In genomic region chrX:131827935-131828334, GRCh38 we compare ENCODE assay signal across 8 cellular contexts.
DNase-seq lines count a peak whose midpoint lies in the region; ATAC-seq and TF ChIP-seq lines count a peak whose summit lies in the region.

No MANE protein-coding gene starts in this region.

- ATAC-seq in HG02763 (IDR thresholded peaks at IDR 0.05; ENCODE audit: unreplicated experiment) (peak; percentile 51), aorta (ENCODE audit: low FRiP score) (no peak)

- peaks cover 19% of the 10 kb centered on the region for H3K36me3 Mint-ChIP-seq in activated T-helper 2 cell treated with anti-CD3 and anti-CD28 coated beads, Interferon-gamma antibody, Interleukin-2, Interleukin-4, amounts not matched to agents 10 μg/mL and 5 μg/mL and 100 μg/mL, durations not matched to agents 14 hours and 24 hours and 36 hours (ENCODE audit: low read depth)

- peak; percentile 43 for TF ChIP-seq CTCF in AG09309 (IDR thresholded peaks at IDR 0.05; ENCODE audit: control insufficient read depth, insufficient read depth, low read depth, low read length, missing control alignments)
- peak; percentile 58 for TF ChIP-seq CTCF in GM13977 (IDR thresholded peaks at IDR 0.05; ENCODE audit: extremely low read depth, insufficient read depth, missing control alignments)

- H3K79me2 ChIP-seq in mesendoderm (ENCODE audit: control insufficient read depth, insufficient read depth, low read length) = peaks cover 44% of the 10 kb centered on the region

- no peaks in the 10 kb centered on the region for H3K9me3 Mint-ChIP-seq in activated T-helper 2 cell treated with anti-CD3 and anti-CD28 coated beads, Interferon-gamma antibody, Interleukin-2, Interleukin-4, amounts not matched to agents 10 μg/mL and 5 μg/mL and 100 μg/mL, durations not matched to agents 14 hours and 24 hours and 36 hours

- in situ Hi-C loops in GM13977 (cut with MboI; ENCODE audit: low pct_unique_long_range_greater_than_20kb, low sequenced_read_pairs, unreplicated experiment) = loop anchor here (25.0 kb wide), 1 partner anchor 809 kb away; no protein-coding TSS in a partner anchor

- peak overlapping the region; percentile 69 for H3K27ac Mint-ChIP-seq in activated T-helper 2 cell treated with anti-CD3 and anti-CD28 coated beads, Interferon-gamma antibody, Interleukin-2, Interleukin-4, amounts not matched to agents 10 μg/mL and 5 μg/mL and 100 μg/mL, durations not matched to agents 14 hours and 24 hours and 36 hours

- H3K27me3 ChIP-seq in mesendoderm (ENCODE audit: insufficient read depth, low read length, poor library complexity) (no peaks in the 10 kb centered on the region), aorta (ENCODE audit: control insufficient read depth in 1 of 2, insufficient read depth in 2 of 2, low read length in 1 of 2) (no peaks in the 10 kb centered on the region)

- peak overlapping the region; percentile 79 for H3K4me3 Mint-ChIP-seq in activated T-helper 2 cell treated with anti-CD3 and anti-CD28 coated beads, Interferon-gamma antibody, Interleukin-2, Interleukin-4, amounts not matched to agents 10 μg/mL and 5 μg/mL and 100 μg/mL, durations not matched to agents 14 hours and 24 hours and 36 hours (ENCODE audit: low read depth)

- intact Hi-C loops in activated T-helper 2 cell treated with anti-CD3 and anti-CD28 coated beads, Interferon-gamma antibody, Interleukin-2, Interleukin-4, amounts not matched to agents 10 μg/mL and 5 μg/mL and 100 μg/mL, durations not matched to agents 14 hours and 24 hours and 36 hours (cut with micrococcal nuclease) = loop anchor here (2.0 to 5.0 kb wide), 3 partner anchors 15 to 794 kb away; no protein-coding TSS in a partner anchor
- intact Hi-C loops in aorta (cut with DNase I) = no loop called here

- H3K4me3 ChIP-seq in AG09309 (ENCODE audit: control insufficient read depth, low read depth, low read length) (no peak overlapping the region), mesendoderm (ENCODE audit: low read length) (peak overlapping the region; percentile 7), aorta (ENCODE audit: low read length in 2 of 2) (no peak overlapping the region)

- H3K36me3 ChIP-seq in mesendoderm (ENCODE audit: control insufficient read depth, insufficient read depth, low read length) (no peaks in the 10 kb centered on the region), aorta (ENCODE audit: control insufficient read depth in 1 of 2, insufficient read depth in 2 of 2, low read length in 1 of 2) (no peaks in the 10 kb centered on the region)

- no CpG with 5 or more reads among the region's 2 CpGs for WGBS in mesendoderm (ENCODE audit: extremely low coverage, insufficient coverage, low lambda C conversion rate)
- 65 to 71% methylated on average over 2 of the region's 2 CpGs for WGBS in aorta, 2 donors

- no peak overlapping the region for H3K4ac ChIP-seq in mesendoderm (ENCODE audit: low read depth, low read length)

- H3K79me1 ChIP-seq in mesendoderm (ENCODE audit: low read length) = no peaks in the 10 kb centered on the region

- H3K4me1 Mint-ChIP-seq in activated T-helper 2 cell treated with anti-CD3 and anti-CD28 coated beads, Interferon-gamma antibody, Interleukin-2, Interleukin-4, amounts not matched to agents 10 μg/mL and 5 μg/mL and 100 μg/mL, durations not matched to agents 14 hours and 24 hours and 36 hours (ENCODE audit: low read depth) = peaks cover 39% of the 10 kb centered on the region

- peak overlapping the region; percentile 70 for H3K9ac ChIP-seq in mesendoderm (ENCODE audit: low read length)

- DNase-seq in AG09309 (ENCODE audit: low read depth) = no peak
- peak; percentile 28 for DNase-seq in GM13977 (ENCODE audit: low spot score)
- peak; percentile 65 for DNase-seq in NCI-H1105 treated with DMSO at 0.1 percent for 48 hours (lab: John Stamatoyannopoulos, UW)
- peak; percentile 47 for DNase-seq in activated T-helper 2 cell treated with anti-CD3 and anti-CD28 coated beads, Interferon-gamma antibody, Interleukin-2, Interleukin-4, amounts not matched to agents 10 μg/mL and 5 μg/mL and 100 μg/mL, durations not matched to agents 14 hours and 24 hours and 36 hours (ENCODE audit: low spot score)
- peak; percentile 82 for DNase-seq in mesendoderm
- no peak for DNase-seq in aorta
- DNase-seq in NCI-H1048 (lab: John Stamatoyannopoulos, UW) = no peak

- H3K18ac ChIP-seq in mesendoderm (ENCODE audit: low read length) = no peak overlapping the region

- H3K4me1 ChIP-seq in mesendoderm (ENCODE audit: control insufficient read depth, low read depth, low read length) (no peaks in the 10 kb centered on the region), aorta (ENCODE audit: control insufficient read depth in 1 of 2, insufficient read depth in 2 of 2, low read length in 2 of 2) (no peaks in the 10 kb centered on the region)

- no peak overlapping the region for H2BK15ac ChIP-seq in mesendoderm (replicated peaks; ENCODE audit: low read depth)

- no peaks in the 10 kb centered on the region for H3K9me3 ChIP-seq in aorta (ENCODE audit: control insufficient read depth, low read length)

- H2BK5ac ChIP-seq in mesendoderm (ENCODE audit: low read length) = no peak overlapping the region

- H4K5ac ChIP-seq in mesendoderm (ENCODE audit: low read length) = no peak overlapping the region

- H3K56ac ChIP-seq in mesendoderm (ENCODE audit: low read length) = peak overlapping the region; percentile 78

- H2AK5ac ChIP-seq in mesendoderm (ENCODE audit: low read length) = no peak overlapping the region

- no peak overlapping the region for H3K23ac ChIP-seq in mesendoderm (ENCODE audit: low read length)

- no peak overlapping the region for H4K8ac ChIP-seq in mesendoderm (ENCODE audit: low read depth, low read length)

- H3K27me3 Mint-ChIP-seq in activated T-helper 2 cell treated with anti-CD3 and anti-CD28 coated beads, Interferon-gamma antibody, Interleukin-2, Interleukin-4, amounts not matched to agents 10 μg/mL and 5 μg/mL and 100 μg/mL, durations not matched to agents 14 hours and 24 hours and 36 hours (ENCODE audit: low read depth) = no peaks in the 10 kb centered on the region

- H3K27ac ChIP-seq in mesendoderm (ENCODE audit: low read depth, low read length) = no peak overlapping the region
- H3K27ac ChIP-seq in aorta (ENCODE audit: low read depth in 1 of 2, low read length in 2 of 2) = no peak overlapping the region

- H2BK120ac ChIP-seq in mesendoderm (ENCODE audit: low read depth, low read length) = peak overlapping the region; percentile 67

- peak overlapping the region; percentile 62 for H3K4me2 ChIP-seq in mesendoderm (ENCODE audit: low read length)

Comparison
In these comparisons a context has a peak if more than half of its experiments do, and no peak if none do; other contexts are left out.
1. DNase-seq: peak in GM13977 (single experiment), NCI-H1105 treated with DMSO at 0.1 percent for 48 hours (single experiment), activated T-helper 2 cell treated with anti-CD3 and anti-CD28 coated beads, Interferon-gamma antibody, Interleukin-2, Interleukin-4, amounts not matched to agents 10 μg/mL and 5 μg/mL and 100 μg/mL, durations not matched to agents 14 hours and 24 hours and 36 hours (single experiment) and mesendoderm (single experiment); none in AG09309 (single experiment), aorta (0 of 2) and NCI-H1048 (single experiment).